ENCODE assay signal across 8 cellular contexts in the genomic region with DNA sequence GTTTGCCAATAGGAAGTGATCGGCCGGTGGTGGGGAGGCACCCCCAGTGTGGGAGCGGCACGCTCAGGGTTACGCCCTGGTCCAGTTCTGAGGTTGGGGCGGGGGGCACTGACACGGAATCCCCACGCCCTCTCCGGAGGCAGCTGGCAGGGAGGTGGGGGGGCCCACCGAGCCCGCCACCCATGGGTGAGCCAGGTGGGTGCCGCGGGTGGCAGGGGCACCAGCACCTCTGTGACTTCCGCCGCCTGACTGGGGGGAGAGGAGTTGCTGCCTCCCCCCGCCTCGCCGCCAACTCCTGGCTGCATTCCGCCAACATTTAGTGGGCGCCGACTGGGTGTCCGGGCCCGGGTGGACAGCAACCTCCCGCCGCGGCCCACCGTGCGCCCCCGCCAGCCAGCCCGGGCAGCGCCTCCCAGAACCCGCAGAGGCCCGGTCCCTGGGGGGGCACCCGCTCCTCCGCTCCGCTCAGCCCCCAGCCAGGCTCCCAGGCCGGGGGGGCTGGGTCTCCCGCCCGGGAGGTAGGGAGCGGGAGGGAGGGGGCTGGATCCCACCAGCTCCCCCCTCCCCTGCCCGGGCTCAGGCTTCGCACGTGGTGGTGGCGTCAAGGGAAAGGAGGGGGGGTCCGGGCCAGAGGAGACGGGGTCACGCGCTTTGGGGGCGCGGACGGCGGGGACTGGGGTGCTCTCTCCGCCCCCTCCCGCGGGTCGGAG. TPM values are rescaled to one million over a fixed set of nuclear protein-coding genes. Genes with fewer than 3 reads are reported as not detected.
DNase-seq lines count a peak whose midpoint lies in the region; ATAC-seq and TF ChIP-seq lines count a peak whose summit lies in the region.

No MANE protein-coding gene starts in this region.

- CTCF ChIA-PET in HEK293T (lab: Yijun Ruan, JAX), result no interaction called here

- H3K27ac Mint-ChIP-seq in T-helper 1 cell treated with Interleukin-12 subunit alpha and Interleukin-12 subunit beta and Interleukin-4 antibody, amounts not matched to agents 30 μg/mL and 1 μg/mL, for 36 hours, result no peak overlapping the region
- H3K27ac Mint-ChIP-seq in stimulated activated memory B cell treated with anti-CD40 and anti-IgM and Interleukin-4, amounts not matched to agents 10 μg/mL and 1 μg/mL and 100 μg/mL, for 72 hours, result peak overlapping the region; percentile 85

- H3K4me3 Mint-ChIP-seq in T-helper 1 cell treated with Interleukin-12 subunit alpha and Interleukin-12 subunit beta and Interleukin-4 antibody, amounts not matched to agents 30 μg/mL and 1 μg/mL, for 36 hours, result peak overlapping the region; percentile 31
- peak overlapping the region; percentile 88 for H3K4me3 Mint-ChIP-seq in stimulated activated memory B cell treated with anti-CD40 and anti-IgM and Interleukin-4, amounts not matched to agents 10 μg/mL and 1 μg/mL and 100 μg/mL, for 72 hours

- DNase-seq in COLO668 (lab: John Stamatoyannopoulos, UW; ENCODE audit: unreplicated experiment) (peak; percentile 49), HEK293T (ENCODE audit: extremely low spot score) (no peak), choroid plexus epithelial cell (ENCODE audit: low read depth) (no peak), left lobe of liver (ENCODE audit: low spot score) (peak; percentile 67), amniotic stem cell (lab: John Stamatoyannopoulos, UW) (no peak)

- peak overlapping the region; percentile 76 for H3K4me3 ChIP-seq in choroid plexus epithelial cell (ENCODE audit: low read depth, low read length)

- POLR2A ChIA-PET in HEK293T (lab: Yijun Ruan, JAX), result no interaction called here

- no peak for ATAC-seq in left lobe of liver
- peak; percentile 3 for ATAC-seq in stimulated activated memory B cell treated with anti-CD40 and anti-IgM and Interleukin-4, amounts not matched to agents 10 μg/mL and 1 μg/mL and 100 μg/mL, for 72 hours
- ATAC-seq in GM18870 (IDR thresholded peaks at IDR 0.05; ENCODE audit: unreplicated experiment), result no peak

- no peaks in the 10 kb centered on the region for H3K9me3 Mint-ChIP-seq in T-helper 1 cell treated with Interleukin-12 subunit alpha and Interleukin-12 subunit beta and Interleukin-4 antibody, amounts not matched to agents 30 μg/mL and 1 μg/mL, for 36 hours
- no peaks in the 10 kb centered on the region for H3K9me3 Mint-ChIP-seq in stimulated activated memory B cell treated with anti-CD40 and anti-IgM and Interleukin-4, amounts not matched to agents 10 μg/mL and 1 μg/mL and 100 μg/mL, for 72 hours

- peaks cover 3% of the 10 kb centered on the region for H3K36me3 Mint-ChIP-seq in T-helper 1 cell treated with Interleukin-12 subunit alpha and Interleukin-12 subunit beta and Interleukin-4 antibody, amounts not matched to agents 30 μg/mL and 1 μg/mL, for 36 hours (ENCODE audit: low read depth)
- H3K36me3 Mint-ChIP-seq in stimulated activated memory B cell treated with anti-CD40 and anti-IgM and Interleukin-4, amounts not matched to agents 10 μg/mL and 1 μg/mL and 100 μg/mL, for 72 hours, result no peaks in the 10 kb centered on the region

- TF ChIP-seq CTCF in choroid plexus epithelial cell (conservative IDR thresholded peaks at IDR 0.05; ENCODE audit: low read depth, low read length), result no peak

- H3K27me3 Mint-ChIP-seq in T-helper 1 cell treated with Interleukin-12 subunit alpha and Interleukin-12 subunit beta and Interleukin-4 antibody, amounts not matched to agents 30 μg/mL and 1 μg/mL, for 36 hours (ENCODE audit: low read depth), result no peaks in the 10 kb centered on the region
- H3K27me3 Mint-ChIP-seq in stimulated activated memory B cell treated with anti-CD40 and anti-IgM and Interleukin-4, amounts not matched to agents 10 μg/mL and 1 μg/mL and 100 μg/mL, for 72 hours, result no peaks in the 10 kb centered on the region

- peaks cover 20% of the 10 kb centered on the region for H3K4me1 Mint-ChIP-seq in T-helper 1 cell treated with Interleukin-12 subunit alpha and Interleukin-12 subunit beta and Interleukin-4 antibody, amounts not matched to agents 30 μg/mL and 1 μg/mL, for 36 hours (ENCODE audit: low read depth)
- H3K4me1 Mint-ChIP-seq in stimulated activated memory B cell treated with anti-CD40 and anti-IgM and Interleukin-4, amounts not matched to agents 10 μg/mL and 1 μg/mL and 100 μg/mL, for 72 hours, result peaks cover 60% of the 10 kb centered on the region

TF ChIP-seq in HEK293T, 16 proteins besides CTCF, POLR2A, EP300 and RAD21:
- no peak for TF ChIP-seq FOXA1 (IDR thresholded peaks at IDR 0.05)
- TF ChIP-seq FOXM1 (IDR thresholded peaks at IDR 0.05; ENCODE audit: borderline replicate concordance), result peak; percentile 52; the same call in 1 of the 2 replicates
- TF ChIP-seq L3MBTL2 (conservative IDR thresholded peaks at IDR 0.05), result peak; percentile 72
- TF ChIP-seq, protein P1, sequence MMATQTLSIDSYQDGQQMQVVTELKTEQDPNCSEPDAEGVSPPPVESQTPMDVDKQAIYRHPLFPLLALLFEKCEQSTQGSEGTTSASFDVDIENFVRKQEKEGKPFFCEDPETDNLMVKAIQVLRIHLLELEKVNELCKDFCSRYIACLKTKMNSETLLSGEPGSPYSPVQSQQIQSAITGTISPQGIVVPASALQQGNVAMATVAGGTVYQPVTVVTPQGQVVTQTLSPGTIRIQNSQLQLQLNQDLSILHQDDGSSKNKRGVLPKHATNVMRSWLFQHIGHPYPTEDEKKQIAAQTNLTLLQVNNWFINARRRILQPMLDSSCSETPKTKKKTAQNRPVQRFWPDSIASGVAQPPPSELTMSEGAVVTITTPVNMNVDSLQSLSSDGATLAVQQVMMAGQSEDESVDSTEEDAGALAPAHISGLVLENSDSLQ (IDR thresholded peaks at IDR 0.05), result no peak
TF ChIP-seq in HEK293T: peak in this region for 2.

RNA-seq across cellular contexts. Expression of a gene that starts 2.0 kb away (rescaled TPM):
- 33.3 TPM for total RNA-seq in left lobe of liver

RNA-seq across cellular contexts. Expression of a gene that starts 57.2 kb away (rescaled TPM):
- 13.6 TPM for total RNA-seq in left lobe of liver

RNA-seq across cellular contexts. Expression of a gene that starts 59.2 kb away (rescaled TPM):
- total RNA-seq in left lobe of liver, result 63.1 TPM

Comparison
In these comparisons a context has a peak if more than half of its experiments do, and no peak if none do; other contexts are left out.
1. DNase-seq: peak in COLO668 (single experiment) and left lobe of liver (single experiment); none in HEK293T (single experiment), choroid plexus epithelial cell (single experiment) and amniotic stem cell (single experiment).